In genomic region chr18:21672868-21673267, GRCh38 we compare ENCODE assay signal across 8 cellular contexts. TPM values are rescaled to one million over a fixed set of nuclear protein-coding genes. Genes with fewer than 3 reads are reported as not detected.
DNase-seq lines count a peak whose midpoint lies in the region; ATAC-seq and FAIRE-seq lines count a peak whose summit lies in the region.
"Had no signal": no experiment of that assay in that cellular context is flagged by ENCODE, and none has a peak within 500 bp of the region (broad histone marks: within the 10 kb centered on the region; RNA-seq: fewer than 3 reads in every experiment).

No MANE protein-coding gene starts in this region.

- ATAC-seq in GM21423 (IDR thresholded peaks at IDR 0.05; ENCODE audit: unreplicated experiment): no peak

- H3K4me1 ChIP-seq in small intestine (ENCODE audit: control insufficient read depth in 2 of 2, insufficient read depth in 1 of 2, low read depth in 1 of 2, low read length in 1 of 2): peaks cover 4 to 5% of the 10 kb centered on the region in 2 donors

- no peak overlapping the region for H3K4me3 ChIP-seq in small intestine (ENCODE audit: low read depth in 1 of 2, low read length in 2 of 2)

- peak; percentile 71 for DNase-seq in HPDE6-E6E7 (ENCODE audit: extremely low spot score)
- peak; percentile 70 for DNase-seq in T1000 (lab: John Stamatoyannopoulos, UW)
- DNase-seq in glomerular visceral epithelial cell (ENCODE audit: extremely low spot score): peak; percentile 79
- DNase-seq in small intestine: peak; percentile 66
- DNase-seq in activated T-cell treated with anti-CD3 and anti-CD28 coated beads for 4 hours: no peak
- no peak for DNase-seq in MV-4-11 (lab: John Stamatoyannopoulos, UW)
- DNase-seq: activated CD4-positive, alpha-beta T cell treated with anti-CD3 and anti-CD28 coated beads, Interleukin-2, amount 10 ng/mL, durations not matched to agents 24 days and 14 days had no signal

- H3K27ac ChIP-seq in small intestine (ENCODE audit: low read depth in 1 of 2, low read length in 1 of 2): no peak overlapping the region

- no peaks in the 10 kb centered on the region for H3K9me3 ChIP-seq in small intestine (ENCODE audit: control insufficient read depth, low read depth)

- no peaks in the 10 kb centered on the region for H3K36me3 ChIP-seq in small intestine (ENCODE audit: control insufficient read depth in 2 of 2, insufficient read depth in 2 of 2, low read length in 2 of 2)

- no peak for FAIRE-seq in small intestine (lab: Jason Lieb, UNC)

- 58 to 73% (median 69%) methylated on average over 3 of the region's 3 CpGs for WGBS in small intestine, 3 donors

- H3K27me3 ChIP-seq in small intestine (ENCODE audit: control insufficient read depth in 2 of 2, insufficient read depth in 2 of 2, low read length in 2 of 2): no peaks in the 10 kb centered on the region

RNA-seq across cellular contexts. Expression of gene ABHD3, which starts 31.7 kb away (rescaled TPM):
- 100 to 1,000 TPM in 1 of 3 donors, 10 to 100 TPM in 2; 27.4 to 104 (median 40.8) TPM for polyA plus RNA-seq in small intestine

Comparison
In these comparisons a context has a peak if more than half of its experiments do, and no peak if none do; other contexts are left out.
1. DNase-seq: peak in HPDE6-E6E7 (single experiment), T1000 (single experiment), glomerular visceral epithelial cell (single experiment) and small intestine (single experiment); none in activated T-cell treated with anti-CD3 and anti-CD28 coated beads for 4 hours (single experiment) and MV-4-11 (single experiment).